In genomic region chrX:73581002-73581628, GRCh38 we compare ENCODE assay signal across 11 cellular contexts.
DNase-seq lines count a peak whose midpoint lies in the region; ATAC-seq and TF ChIP-seq lines count a peak whose summit lies in the region.
"Had no signal": no experiment of that assay in that cellular context is flagged by ENCODE, and none has a peak within 500 bp of the region (broad histone marks: within the 10 kb centered on the region; RNA-seq: fewer than 3 reads in every experiment).

No MANE protein-coding gene starts in this region.

- no peaks in the 10 kb centered on the region for H3K9me3 Mint-ChIP-seq in nephron progenitor cell
- H3K9me3 Mint-ChIP-seq: activated T-helper 17 cell treated with anti-CD3 and anti-CD28 coated beads, Interleukin-2, amount 50 U/mL, for 72 hours had no signal

- peak overlapping the region; percentile 41 for H3K4me3 Mint-ChIP-seq in nephron progenitor cell
- H3K4me3 Mint-ChIP-seq: activated T-helper 17 cell treated with anti-CD3 and anti-CD28 coated beads, Interleukin-2, amount 50 U/mL, for 72 hours had no signal

- H3K36me3 Mint-ChIP-seq in nephron progenitor cell (ENCODE audit: low read depth): peaks cover 7% of the 10 kb centered on the region

- peak overlapping the region; percentile 91 for H3K27ac Mint-ChIP-seq in nephron progenitor cell
- H3K27ac Mint-ChIP-seq: activated T-helper 17 cell treated with anti-CD3 and anti-CD28 coated beads, Interleukin-2, amount 50 U/mL, for 72 hours had no signal

- H3K4me1 Mint-ChIP-seq in nephron progenitor cell: peaks cover 59% of the 10 kb centered on the region
- H3K4me1 Mint-ChIP-seq: activated T-helper 17 cell treated with anti-CD3 and anti-CD28 coated beads, Interleukin-2, amount 50 U/mL, for 72 hours had no signal

- no peaks in the 10 kb centered on the region for H3K27me3 Mint-ChIP-seq in nephron progenitor cell (ENCODE audit: low read depth, poor library complexity)
- H3K27me3 Mint-ChIP-seq: activated T-helper 17 cell treated with anti-CD3 and anti-CD28 coated beads, Interleukin-2, amount 50 U/mL, for 72 hours had no signal

- DNase-seq in SW480 (ENCODE audit: low spot score) (peak; percentile 38), nephron progenitor cell (peak; percentile 7), HuH-7.5 (ENCODE audit: low spot score) (no peak), dedifferentiated amniotic fluid mesenchymal stem cell (ENCODE audit: extremely low spot score) (no peak)
- DNase-seq in stimulated activated naive CD4-positive, alpha-beta T cell treated with Interleukin-2 at 50 U/mL for 16 hours (lab: John Stamatoyannopoulos, UW): no peak
- DNase-seq: activated CD4-positive, alpha-beta T cell treated with anti-CD3 and anti-CD28 coated beads for 1 hour; hippocampal formation; NCI-H187 treated with DMSO at 0.1 percent for 48 hours had no signal

- ATAC-seq in GM18868 (IDR thresholded peaks at IDR 0.05; ENCODE audit: unreplicated experiment): peak; percentile 78
- peak; percentile 77 for ATAC-seq in HG02938 (IDR thresholded peaks at IDR 0.05; ENCODE audit: unreplicated experiment)
- ATAC-seq: activated T-helper 17 cell treated with anti-CD3 and anti-CD28 coated beads, Interleukin-2, amount 50 U/mL, for 72 hours had no signal

- TF ChIP-seq CTCF in nephron progenitor cell (IDR thresholded peaks at IDR 0.05): no peak

Comparison
In these comparisons a context has a peak if more than half of its experiments do, and no peak if none do; other contexts are left out.
1. DNase-seq: peak in SW480 (single experiment) and nephron progenitor cell (single experiment); none in stimulated activated naive CD4-positive, alpha-beta T cell treated with Interleukin-2 at 50 U/mL for 16 hours (single experiment), HuH-7.5 (single experiment) and dedifferentiated amniotic fluid mesenchymal stem cell (single experiment).